Comparison of ENCODE assay signal across 22 cellular contexts in the genomic region with DNA sequence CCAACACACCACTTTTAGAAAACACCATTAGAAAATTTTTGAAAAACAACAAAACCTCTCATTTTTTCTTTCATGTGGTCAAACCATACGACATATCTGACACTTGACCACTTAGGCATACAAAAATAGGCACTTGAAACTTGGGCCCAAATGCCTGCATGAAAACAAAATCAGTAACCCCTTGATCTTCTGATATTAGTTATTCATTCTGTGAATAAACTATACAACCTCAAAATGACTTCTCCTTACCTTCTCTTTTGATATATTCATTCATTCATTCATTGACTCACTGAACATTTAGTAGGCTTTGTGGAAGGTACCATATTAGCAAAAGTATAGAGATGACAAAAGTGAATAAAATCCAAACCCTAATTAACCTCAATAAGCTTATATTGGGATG. TPM values are rescaled to one million over a fixed set of nuclear protein-coding genes. Genes with fewer than 3 reads are reported as not detected.
A peak's percentile ranks its signal among the peaks of the same experiment; 100 is the strongest.
DNase-seq lines count a peak whose midpoint lies in the region; ATAC-seq, FAIRE-seq and TF ChIP-seq lines count a peak whose summit lies in the region.
"Had no signal": no experiment of that assay in that cellular context is flagged by ENCODE, and none has a peak within 500 bp of the region (broad histone marks: within the 10 kb centered on the region; RNA-seq: fewer than 3 reads in every experiment).

No MANE protein-coding gene starts in this region.

- peaks cover 95% of the 10 kb centered on the region for H3F3A ChIP-seq in GM23248 (ENCODE audit: insufficient read depth)

- peaks cover 100% of the 10 kb centered on the region for H3K79me2 ChIP-seq in GM23248 (ENCODE audit: insufficient read depth)
- H3K79me2 ChIP-seq in astrocyte (ENCODE audit: insufficient read depth, low read length) = peaks cover 99% of the 10 kb centered on the region

- H4K20me1 ChIP-seq in GM23248 (ENCODE audit: insufficient read depth) = peaks cover 33% of the 10 kb centered on the region
- peaks cover 81% of the 10 kb centered on the region for H4K20me1 ChIP-seq in astrocyte (ENCODE audit: insufficient read depth, low read length)

- H3K4me1 Mint-ChIP-seq in astrocyte (ENCODE audit: low read depth, unreplicated experiment) = peaks cover 47% of the 10 kb centered on the region
- peaks cover 23 to 35% of the 10 kb centered on the region in 2 donors for H3K4me1 Mint-ChIP-seq in natural killer cell treated with Interleukin-12 subunit alpha and Interleukin-12 subunit beta and Interleukin-15 and Interleukin-18, amount 100 ng/mL, for 72 hours (ENCODE audit: low read depth in 2 of 2)
- H3K4me1 Mint-ChIP-seq: endodermal cell had no signal

- ATAC-seq in A549 = no peak
- no peak for ATAC-seq in natural killer cell treated with Interleukin-12 subunit alpha and Interleukin-12 subunit beta and Interleukin-15 and Interleukin-18, amount 100 ng/mL, for 72 hours
- ATAC-seq: activated naive CD4-positive, alpha-beta T cell treated with anti-CD3 and anti-CD28 coated beads, Interleukin-2, amount 50 U/mL, for 72 hours; lower lobe of right lung had no signal

- no peak for TF ChIP-seq RAD21 in A549 (conservative IDR thresholded peaks at IDR 0.05 in 1 of 2, IDR thresholded peaks at IDR 0.05 in 1 of 2)

- H3K9ac ChIP-seq in GM23248 (no peak overlapping the region), astrocyte (ENCODE audit: low read length) (no peak overlapping the region)
- H3K9ac ChIP-seq: BLaER1 had no signal

- in situ Hi-C loops in GM23248 (cut with MboI) = no loop called here

- DNase-seq in A549 (ENCODE audit: low read depth in 1 of 2, low spot score in 1 of 2) (no peak), GM23248 (no peak), astrocyte (ENCODE audit: low read depth) (no peak), NCI-H748 (lab: John Stamatoyannopoulos, UW; ENCODE audit: unreplicated experiment) (no peak), HCEC 1CT (no peak), GOT3 (lab: John Stamatoyannopoulos, UW) (no peak), head of caudate nucleus (no peak)
- DNase-seq in natural killer cell treated with Interleukin-12 subunit alpha and Interleukin-12 subunit beta and Interleukin-15 and Interleukin-18, amount 100 ng/mL, for 72 hours (ENCODE audit: low spot score) = no peak
- DNase-seq: ACHN; activated CD4-positive, alpha-beta T cell treated with anti-CD3 and anti-CD28 coated beads for 48 hours; anterior cingulate cortex; cortex of kidney; endodermal cell; KG1; kidney; lower lobe of right lung; NCI-H146; stimulated activated CD4-positive, alpha-beta T cell treated with anti-CD3 and anti-CD28 coated beads, Interleukin-1b, Interleukin-23, amount 100 ng/mL, for 48 hours; upper lobe of left lung had no signal

- CTCF ChIA-PET in A549 (lab: Yijun Ruan, JAX) = interaction anchor here (1.2 kb wide), 1 partner anchor 10 kb away, joined by 4 read pairs; no protein-coding TSS in a partner anchor

- H3K27ac Mint-ChIP-seq in astrocyte (ENCODE audit: unreplicated experiment) = no peak overlapping the region
- H3K27ac Mint-ChIP-seq in natural killer cell treated with Interleukin-12 subunit alpha and Interleukin-12 subunit beta and Interleukin-15 and Interleukin-18, amount 100 ng/mL, for 72 hours = peak overlapping the region; percentile 15 to 33
- H3K27ac Mint-ChIP-seq: activated naive CD4-positive, alpha-beta T cell treated with anti-CD3 and anti-CD28 coated beads, Interleukin-2, amount 50 U/mL, for 72 hours; activated T-helper 1 cell treated with anti-CD3 and anti-CD28 coated beads, Interleukin-12 subunit alpha, Interleukin-12 subunit beta, Interleukin-2, Interleukin-4 antibody, amounts not matched to agents 30 ng/mL and 10 ng/mL and 1 ng/mL, durations not matched to agents 14 hours and 24 hours and 36 hours; endodermal cell had no signal

- no peaks in the 10 kb centered on the region; the same call in 2 of the 3 replicates for H3K9me3 ChIP-seq in A549
- no peaks in the 10 kb centered on the region for H3K9me3 ChIP-seq in GM23248 (ENCODE audit: low read depth)
- no peaks in the 10 kb centered on the region for H3K9me3 ChIP-seq in astrocyte (ENCODE audit: insufficient read depth, low read depth, low read length)
- H3K9me3 ChIP-seq: lower lobe of right lung, upper lobe of left lung had no signal

- 63% methylated on average over 1 of the region's 1 CpG for WGBS in A549 (ENCODE audit: missing lambda C conversion rate)
- 95 to 100% methylated on average over 1 of the region's 1 CpG for WGBS in GM23248 (ENCODE audit: low coverage in 1 of 2, low lambda C conversion rate in 2 of 2, missing lambda C conversion rate in 2 of 2), 2 experiments

- H3K36me3 Mint-ChIP-seq in astrocyte (ENCODE audit: low read depth, unreplicated experiment) = peaks cover 35% of the 10 kb centered on the region
- peaks cover 33% of the 10 kb centered on the region for H3K36me3 Mint-ChIP-seq in natural killer cell treated with Interleukin-12 subunit alpha and Interleukin-12 subunit beta and Interleukin-15 and Interleukin-18, amount 100 ng/mL, for 72 hours

- peak overlapping the region; percentile 0 to 33; a peak in 2 of 6 replicates for H3K27ac ChIP-seq in A549
- peak overlapping the region; percentile 10; the same call in 1 of the 2 replicates for H3K27ac ChIP-seq in GM23248
- H3K27ac ChIP-seq in astrocyte (ENCODE audit: low read depth, low read length) = no peak overlapping the region
- H3K27ac ChIP-seq: BLaER1, lower lobe of right lung, upper lobe of left lung had no signal

- POLR2A ChIA-PET in A549 (lab: Yijun Ruan, JAX) = interaction anchor here (1.2 to 1.4 kb wide), 2 partner anchors 20 to 49 kb away, joined by 3 to 5 read pairs; no protein-coding TSS in a partner anchor

- H3K27me3 ChIP-seq in GM23248 (replicated peaks; ENCODE audit: insufficient read depth) (no peaks in the 10 kb centered on the region), astrocyte (ENCODE audit: insufficient read depth, low read length) (no peaks in the 10 kb centered on the region)
- H3K27me3 ChIP-seq: BLaER1, upper lobe of left lung had no signal

- H3K4me1 ChIP-seq in A549 (peaks cover 85% of the 10 kb centered on the region), GM23248 (ENCODE audit: insufficient read depth) (peaks cover 23% of the 10 kb centered on the region), astrocyte (ENCODE audit: insufficient read depth, low read length) (no peaks in the 10 kb centered on the region)
- H3K4me1 ChIP-seq: BLaER1 had no signal

- TF ChIP-seq POLR2A in A549 (IDR thresholded peaks at IDR 0.05; ENCODE audit: low read length) = no peak

- H3K9me2 ChIP-seq in GM23248 (ENCODE audit: insufficient read depth) = no peaks in the 10 kb centered on the region

- intact Hi-C loops in head of caudate nucleus (cut with DNase I) = no loop called here

- FAIRE-seq in A549 (lab: Jason Lieb, UNC) = no peak
- FAIRE-seq in astrocyte (lab: Jason Lieb, UNC) = peak; percentile 68

- no peaks in the 10 kb centered on the region for H3K9me3 Mint-ChIP-seq in astrocyte (ENCODE audit: unreplicated experiment)
- peaks cover 1% of the 10 kb centered on the region for H3K9me3 Mint-ChIP-seq in natural killer cell treated with Interleukin-12 subunit alpha and Interleukin-12 subunit beta and Interleukin-15 and Interleukin-18, amount 100 ng/mL, for 72 hours
- H3K9me3 Mint-ChIP-seq: activated T-helper 1 cell treated with anti-CD3 and anti-CD28 coated beads, Interleukin-12 subunit alpha, Interleukin-12 subunit beta, Interleukin-2, Interleukin-4 antibody, amounts not matched to agents 30 ng/mL and 10 ng/mL and 1 ng/mL, durations not matched to agents 14 hours and 24 hours and 36 hours had no signal

- TF ChIP-seq CTCF in A549 (IDR thresholded peaks at IDR 0.05) (no peak), astrocyte (IDR thresholded peaks at IDR 0.05; ENCODE audit: insufficient read depth, low read depth, low read length) (no peak)

- peaks cover 87% of the 10 kb centered on the region for H3K36me3 ChIP-seq in GM23248 (ENCODE audit: low read depth)
- H3K36me3 ChIP-seq in astrocyte (ENCODE audit: insufficient read depth, low read length) = peaks cover 82% of the 10 kb centered on the region

- H2AFZ ChIP-seq in GM23248 = no peak overlapping the region
- no peak overlapping the region for H2AFZ ChIP-seq in astrocyte (ENCODE audit: low read depth, low read length)

- H3K4me3 Mint-ChIP-seq in astrocyte (ENCODE audit: unreplicated experiment) = peak overlapping the region; percentile 37
- no peak overlapping the region for H3K4me3 Mint-ChIP-seq in natural killer cell treated with Interleukin-12 subunit alpha and Interleukin-12 subunit beta and Interleukin-15 and Interleukin-18, amount 100 ng/mL, for 72 hours
- H3K4me3 Mint-ChIP-seq: activated T-helper 1 cell treated with anti-CD3 and anti-CD28 coated beads, Interleukin-12 subunit alpha, Interleukin-12 subunit beta, Interleukin-2, Interleukin-4 antibody, amounts not matched to agents 30 ng/mL and 10 ng/mL and 1 ng/mL, durations not matched to agents 14 hours and 24 hours and 36 hours; endodermal cell had no signal

- H3K4me3 ChIP-seq in A549 (no peak overlapping the region), GM23248 (no peak overlapping the region), astrocyte (ENCODE audit: insufficient read depth, low read depth, low read length) (no peak overlapping the region)
- H3K4me3 ChIP-seq: BLaER1, lower lobe of right lung, upper lobe of left lung had no signal

- H3K27me3 Mint-ChIP-seq in astrocyte (ENCODE audit: low read depth, unreplicated experiment) = no peaks in the 10 kb centered on the region
- H3K27me3 Mint-ChIP-seq in natural killer cell treated with Interleukin-12 subunit alpha and Interleukin-12 subunit beta and Interleukin-15 and Interleukin-18, amount 100 ng/mL, for 72 hours = no peaks in the 10 kb centered on the region

- no peak for TF ChIP-seq EP300 in A549 (IDR thresholded peaks at IDR 0.05)

- H3K4me2 ChIP-seq in A549 (peak overlapping the region; percentile 47; the same call in 2 of the 3 replicates), GM23248 (ENCODE audit: unreplicated experiment) (no peak overlapping the region), astrocyte (ENCODE audit: low read length) (no peak overlapping the region)
- H3K4me2 ChIP-seq: BLaER1 had no signal

TF ChIP-seq in A549, 52 proteins besides CTCF, POLR2A, EP300 and RAD21:
- TF ChIP-seq NPAS2 (CRISPR knock-in tag; IDR thresholded peaks at IDR 0.05; ENCODE audit: borderline replicate concordance) (no peak), POLR2AphosphoS2 (conservative IDR thresholded peaks at IDR 0.05; ENCODE audit: low read length) (peak; percentile 74; the same call in 1 of the 2 replicates), HOXA7 (CRISPR knock-in tag; IDR thresholded peaks at IDR 0.05) (peak; percentile 60; the same call in 1 of the 2 replicates)

RNA-seq across cellular contexts. Expression of gene ITGB1, which starts 26.4 kb away (rescaled TPM):
- 1,667 and 2,408 TPM in 2 replicates for polyA plus RNA-seq in A549 (2011; rRNA removed)
- polyA plus RNA-seq in A549 (2012; cell fraction: cytosol; rRNA removed) = 320 and 370 TPM in 2 replicates
- polyA plus RNA-seq in A549 (2012; cell fraction: nucleus; rRNA removed) = 214 and 381 TPM in 2 replicates
- 1,270 to 1,281 TPM (median 1,270 TPM) in 3 replicates for polyA plus RNA-seq in A549 (2017; fragmentation: RNase III; extraction: RNeasy Plus Mini Kit Qiagen cat#74134 plus additional on column Dnase treatment)
- polyA minus RNA-seq in A549 (2011; rRNA and poly(A)+ RNA removed) = 799 and 821 TPM in 2 replicates
- 5,235 and 7,382 TPM in 2 replicates for total RNA-seq in GM23248 (2014; rRNA removed; shearing (Covaris generic))
- 3,297 and 3,318 TPM in 2 replicates for polyA plus RNA-seq in GM23248 (2016; fragmentation: Nextera tagmentation; extraction: Ambion mirVana)
- total RNA-seq in astrocyte = 2,575 and 2,956 TPM in 2 replicates
- 100 to 1,000 TPM; 101 to 119 TPM for total RNA-seq in natural killer cell treated with Interleukin-12 subunit alpha and Interleukin-12 subunit beta and Interleukin-15 and Interleukin-18, amount 100 ng/mL, for 72 hours

Comparison
In these comparisons a context has a peak if more than half of its experiments do, and no peak if none do; other contexts are left out.
1. RNA of gene ITGB1, which starts 26.4 kb away (total RNA-seq): 5,235 to 7,382 TPM in GM23248 and 2,575 to 2,956 TPM in astrocyte; 101 to 119 TPM in natural killer cell treated with Interleukin-12 subunit alpha and Interleukin-12 subunit beta and Interleukin-15 and Interleukin-18, amount 100 ng/mL, for 72 hours; every median in the first group is over 10 times any median in the second.